In genomic region chr3:136332302-136332701, GRCh38 we compare ENCODE assay signal across 18 cellular contexts.
DNase-seq lines count a peak whose midpoint lies in the region; ATAC-seq and TF ChIP-seq lines count a peak whose summit lies in the region.
"Had no signal": no experiment of that assay in that cellular context is flagged by ENCODE, and none has a peak within 500 bp of the region (broad histone marks: within the 10 kb centered on the region; RNA-seq: fewer than 3 reads in every experiment).

No MANE protein-coding gene starts in this region.

- no peaks in the 10 kb centered on the region for H3K27me3 ChIP-seq in foreskin keratinocyte
- H3K27me3 ChIP-seq: BLaER1 had no signal

- intact Hi-C loops in natural killer cell (cut with micrococcal nuclease): no loop called here

- no peak overlapping the region for H3K27ac ChIP-seq in foreskin keratinocyte
- H3K27ac ChIP-seq: BLaER1, KMS-11, PC-9 had no signal

- H3K4me3 Mint-ChIP-seq in natural killer cell: no peak overlapping the region
- no peak overlapping the region for H3K4me3 Mint-ChIP-seq in natural killer cell treated with Interleukin-12 subunit alpha and Interleukin-12 subunit beta and Interleukin-15 and Interleukin-18, amount 100 ng/mL, for 72 hours
- H3K4me3 Mint-ChIP-seq in chondrocyte (ENCODE audit: unreplicated experiment): no peak overlapping the region
- H3K4me3 Mint-ChIP-seq: CD8-positive, alpha-beta T cell; H9 had no signal

- no peak for ATAC-seq in natural killer cell
- ATAC-seq in natural killer cell treated with Interleukin-12 subunit alpha and Interleukin-12 subunit beta and Interleukin-15 and Interleukin-18, amount 100 ng/mL, for 72 hours: no peak
- ATAC-seq in HG03378 (IDR thresholded peaks at IDR 0.05; ENCODE audit: unreplicated experiment): peak; percentile 63
- no peak for ATAC-seq in foreskin keratinocyte
- ATAC-seq in HG03175 (IDR thresholded peaks at IDR 0.05; ENCODE audit: unreplicated experiment): no peak
- ATAC-seq: CD8-positive, alpha-beta T cell had no signal

- H3K27ac Mint-ChIP-seq in natural killer cell (peak overlapping the region; percentile 52 to 58), chondrocyte (ENCODE audit: unreplicated experiment) (peak overlapping the region; percentile 84)
- H3K27ac Mint-ChIP-seq in natural killer cell treated with Interleukin-12 subunit alpha and Interleukin-12 subunit beta and Interleukin-15 and Interleukin-18, amount 100 ng/mL, for 72 hours: peak overlapping the region in 1 of 2 donors; percentile 72

- H3K4me1 Mint-ChIP-seq in natural killer cell (peaks cover 0 to 5% of the 10 kb centered on the region in 2 donors), chondrocyte (ENCODE audit: low read depth) (peaks cover 34% of the 10 kb centered on the region)
- peaks cover 0 to 7% of the 10 kb centered on the region in 2 donors for H3K4me1 Mint-ChIP-seq in natural killer cell treated with Interleukin-12 subunit alpha and Interleukin-12 subunit beta and Interleukin-15 and Interleukin-18, amount 100 ng/mL, for 72 hours (ENCODE audit: low read depth in 2 of 2)
- H3K4me1 Mint-ChIP-seq: H9 had no signal

- H3K4me1 ChIP-seq in foreskin keratinocyte: no peaks in the 10 kb centered on the region
- H3K4me1 ChIP-seq: BLaER1 had no signal

- H3K9me3 Mint-ChIP-seq in natural killer cell (no peaks in the 10 kb centered on the region), chondrocyte (ENCODE audit: low read depth) (no peaks in the 10 kb centered on the region)
- no peaks in the 10 kb centered on the region for H3K9me3 Mint-ChIP-seq in natural killer cell treated with Interleukin-12 subunit alpha and Interleukin-12 subunit beta and Interleukin-15 and Interleukin-18, amount 100 ng/mL, for 72 hours
- H3K9me3 Mint-ChIP-seq: CD8-positive, alpha-beta T cell; H9 had no signal

- no peak for TF ChIP-seq CTCF in natural killer cell (IDR thresholded peaks at IDR 0.05)
- TF ChIP-seq CTCF in chondrocyte (IDR thresholded peaks at IDR 0.05): no peak
- TF ChIP-seq CTCF in foreskin keratinocyte (conservative IDR thresholded peaks at IDR 0.05): no peak

- DNase-seq in natural killer cell: no peak
- no peak for DNase-seq in natural killer cell treated with Interleukin-12 subunit alpha and Interleukin-12 subunit beta and Interleukin-15 and Interleukin-18, amount 100 ng/mL, for 72 hours (ENCODE audit: low spot score)
- no peak for DNase-seq in chondrocyte (ENCODE audit: low spot score)
- no peak for DNase-seq in foreskin keratinocyte
- no peak for DNase-seq in NCI-H446 (lab: John Stamatoyannopoulos, UW)
- DNase-seq in hypothalamus (lab: John Stamatoyannopoulos, UW): no peak
- DNase-seq: CD8-positive, alpha-beta T cell; DMS53; H9; NCI-H1417; NCI-H187 treated with DMSO at 0.1 percent for 48 hours; NCI-H2227 treated with DMSO at 0.1 percent for 48 hours; NCI-H524 treated with DMSO at 0.1 percent for 48 hours; PC-9 had no signal

- H3K36me3 Mint-ChIP-seq in natural killer cell (no peaks in the 10 kb centered on the region), chondrocyte (ENCODE audit: low read depth) (peaks cover 12% of the 10 kb centered on the region)
- H3K36me3 Mint-ChIP-seq in natural killer cell treated with Interleukin-12 subunit alpha and Interleukin-12 subunit beta and Interleukin-15 and Interleukin-18, amount 100 ng/mL, for 72 hours: peaks cover 4% of the 10 kb centered on the region

- H3K27me3 Mint-ChIP-seq in natural killer cell (ENCODE audit: low read depth in 2 of 2): no peaks in the 10 kb centered on the region
- no peaks in the 10 kb centered on the region for H3K27me3 Mint-ChIP-seq in natural killer cell treated with Interleukin-12 subunit alpha and Interleukin-12 subunit beta and Interleukin-15 and Interleukin-18, amount 100 ng/mL, for 72 hours
- no peaks in the 10 kb centered on the region for H3K27me3 Mint-ChIP-seq in chondrocyte (ENCODE audit: low read depth)
